ENCODE assay signal across 8 cellular contexts in genomic region chr14:49598479-49599301, GRCh38. TPM values are rescaled to one million over a fixed set of nuclear protein-coding genes. Genes with fewer than 3 reads are reported as not detected.
A peak's percentile ranks its signal among the peaks of the same experiment; 100 is the strongest.
DNase-seq lines count a peak whose midpoint lies in the region; ATAC-seq and TF ChIP-seq lines count a peak whose summit lies in the region.

A gene with protein sequence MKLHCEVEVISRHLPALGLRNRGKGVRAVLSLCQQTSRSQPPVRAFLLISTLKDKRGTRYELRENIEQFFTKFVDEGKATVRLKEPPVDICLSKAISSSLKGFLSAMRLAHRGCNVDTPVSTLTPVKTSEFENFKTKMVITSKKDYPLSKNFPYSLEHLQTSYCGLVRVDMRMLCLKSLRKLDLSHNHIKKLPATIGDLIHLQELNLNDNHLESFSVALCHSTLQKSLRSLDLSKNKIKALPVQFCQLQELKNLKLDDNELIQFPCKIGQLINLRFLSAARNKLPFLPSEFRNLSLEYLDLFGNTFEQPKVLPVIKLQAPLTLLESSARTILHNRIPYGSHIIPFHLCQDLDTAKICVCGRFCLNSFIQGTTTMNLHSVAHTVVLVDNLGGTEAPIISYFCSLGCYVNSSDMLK (plus strand): TSS chr14:49598940. CDS start chr14:49599021, 81 bp downstream.

- peaks cover 47% of the 10 kb centered on the region for H3K4me1 Mint-ChIP-seq in HFFc6 (ENCODE audit: low read depth)
- peaks cover 30% of the 10 kb centered on the region for H3K4me1 Mint-ChIP-seq in activated naive CD8-positive, alpha-beta T cell (ENCODE audit: low read depth)
- H3K4me1 Mint-ChIP-seq in glutamatergic neuron (ENCODE audit: low read depth, unreplicated experiment): peaks cover 3% of the 10 kb centered on the region

- H3K36me3 ChIP-seq in ovary (no peaks in the 10 kb centered on the region), thoracic aorta (no peaks in the 10 kb centered on the region)

- intact Hi-C loops in ovary (cut with DNase I): no loop called here

- no peaks in the 10 kb centered on the region; the same call in 1 of the 2 replicates for H3K27me3 Mint-ChIP-seq in HFFc6 (ENCODE audit: insufficient read depth)
- H3K27me3 Mint-ChIP-seq in activated naive CD8-positive, alpha-beta T cell: no peaks in the 10 kb centered on the region
- peaks cover 9% of the 10 kb centered on the region for H3K27me3 Mint-ChIP-seq in glutamatergic neuron (ENCODE audit: unreplicated experiment)

- TF ChIP-seq CTCF in HFFc6 (IDR thresholded peaks at IDR 0.05): no peak; the same call in 1 of the 2 replicates
- no peak for TF ChIP-seq CTCF in NB4 (IDR thresholded peaks at IDR 0.05; ENCODE audit: low read depth, low read length)
- no peak for TF ChIP-seq CTCF in glutamatergic neuron (IDR thresholded peaks at IDR 0.05; ENCODE audit: partially characterized antibody, unreplicated experiment)
- TF ChIP-seq CTCF in ovary (IDR thresholded peaks at IDR 0.05): peak in 2 of 3 donors; percentile 8 to 38
- peak; percentile 26 for TF ChIP-seq CTCF in thoracic aorta (IDR thresholded peaks at IDR 0.05)

- H3K27ac Mint-ChIP-seq in HFFc6 (peak within 1 kb of the TSS; percentile 95), glutamatergic neuron (ENCODE audit: unreplicated experiment) (peak within 1 kb of the TSS; percentile 85)
- H3K27ac Mint-ChIP-seq in activated naive CD8-positive, alpha-beta T cell: peak within 1 kb of the TSS; percentile 94

- H3K27ac ChIP-seq in ovary (peak within 1 kb of the TSS; percentile 77 to 94), thoracic aorta (peak within 1 kb of the TSS; percentile 94 to 98)

- H3K4me3 Mint-ChIP-seq in HFFc6 (peak within 1 kb of the TSS; percentile 97), glutamatergic neuron (ENCODE audit: unreplicated experiment) (peak within 1 kb of the TSS; percentile 93)
- peak within 1 kb of the TSS; percentile 94 for H3K4me3 Mint-ChIP-seq in activated naive CD8-positive, alpha-beta T cell

- H3K4me3 ChIP-seq in GM08714 (ENCODE audit: low read length) (peak within 1 kb of the TSS; percentile 81), NB4 (ENCODE audit: low read depth, low read length) (peak within 1 kb of the TSS; percentile 93), ovary (peak within 1 kb of the TSS; percentile 83), thoracic aorta (peak within 1 kb of the TSS; percentile 96)

- no peak for TF ChIP-seq EP300 in ovary (IDR thresholded peaks at IDR 0.05)

- H3K9me3 ChIP-seq in ovary: no peaks in the 10 kb centered on the region
- H3K9me3 ChIP-seq in thoracic aorta: no peaks in the 10 kb centered on the region

- peaks cover 2% of the 10 kb centered on the region for H3K4me1 ChIP-seq in ovary (ENCODE audit: insufficient read depth)
- H3K4me1 ChIP-seq in thoracic aorta (ENCODE audit: control insufficient read depth in 1 of 2, low read depth in 2 of 2): peaks cover 0 to 11% of the 10 kb centered on the region in 2 donors

- H3K27me3 ChIP-seq in ovary (no peaks in the 10 kb centered on the region), thoracic aorta (replicated peaks; ENCODE audit: insufficient read depth) (no peaks in the 10 kb centered on the region)

- WGBS in ovary, 3 donors: 0% methylated on average over 78 of the region's 78 CpGs

- no peaks in the 10 kb centered on the region for H3K9me3 Mint-ChIP-seq in HFFc6
- no peaks in the 10 kb centered on the region for H3K9me3 Mint-ChIP-seq in activated naive CD8-positive, alpha-beta T cell (ENCODE audit: low read depth)
- H3K9me3 Mint-ChIP-seq in glutamatergic neuron (ENCODE audit: unreplicated experiment): peaks cover 7% of the 10 kb centered on the region

- peak; percentile 80 for DNase-seq in HFFc6
- peak; percentile 91 for DNase-seq in NB4 (ENCODE audit: low read depth)
- DNase-seq in glutamatergic neuron: peak; percentile 91
- peak; percentile 77 to 89 (median 82) for DNase-seq in ovary
- DNase-seq in thoracic aorta (ENCODE audit: low spot score): peak; percentile 14

- ATAC-seq in SK-N-SH treated with all-trans-retinoic acid at 6 μM for 48 hours: peak; percentile 86
- peak; percentile 58 for ATAC-seq in thoracic aorta (ENCODE audit: insufficient number of reproducible peaks, low FRiP score, low read depth)

- TF ChIP-seq POLR2A in NB4 (IDR thresholded peaks at IDR 0.05; ENCODE audit: extremely low read depth, insufficient read length) (peak; percentile 81), ovary (IDR thresholded peaks at IDR 0.05) (peak; percentile 32)

- no peaks in the 10 kb centered on the region; the same call in 1 of the 2 replicates for H3K36me3 Mint-ChIP-seq in HFFc6 (ENCODE audit: low read depth)
- H3K36me3 Mint-ChIP-seq in activated naive CD8-positive, alpha-beta T cell: no peaks in the 10 kb centered on the region
- H3K36me3 Mint-ChIP-seq in glutamatergic neuron (ENCODE audit: unreplicated experiment): no peaks in the 10 kb centered on the region

TF ChIP-seq in SK-N-SH treated with all-trans-retinoic acid at 6 μM for 48 hours, 23 proteins besides CTCF, POLR2A, EP300 and RAD21:
- TF ChIP-seq ZFP3 (CRISPR knock-in tag; IDR thresholded peaks at IDR 0.05) (no peak), CSDC2 (CRISPR knock-in tag; IDR thresholded peaks at IDR 0.05) (no peak), POU6F1 (CRISPR knock-in tag; IDR thresholded peaks at IDR 0.05; ENCODE audit: borderline replicate concordance, low read depth) (0 out of 2 replicates have a peak, but pooled peaks have one; percentile 63), PATZ1 (CRISPR knock-in tag; IDR thresholded peaks at IDR 0.05; ENCODE audit: borderline replicate concordance) (no peak)
TF ChIP-seq in SK-N-SH treated with all-trans-retinoic acid at 6 μM for 48 hours: peak in this region for 1.

RNA-seq across cellular contexts. Expression of the gene that starts here (rescaled TPM):
- 10 to 100 TPM; 15.2 to 26.5 (median 25.5) TPM for total RNA-seq in HFFc6 (2021; fragmentation: NEBNext Ultra II Directional; extraction: Animal tissue kit (Norgen Biotek cat#: 25700))
- 8.0 TPM for total RNA-seq in glutamatergic neuron (ENCODE audit: unreplicated experiment)
- 1 to 10 TPM; 4.1 to 8.0 (median 6.5) TPM for total RNA-seq in ovary
- 1 to 10 TPM; 4.3 to 4.8 TPM for polyA plus RNA-seq in ovary
- total RNA-seq in thoracic aorta: 10 to 100 TPM in 1 of 2 donors, 1 to 10 TPM in 1; 4.1 to 21.9 TPM

Comparison
In these comparisons a context has a peak if more than half of its experiments do, and no peak if none do; other contexts are left out.
1. Peak in every context shown above with its lines: DNase-seq, ATAC-seq, H3K4me3 ChIP-seq and H3K27ac ChIP-seq.
2. DNase-seq: peak in every context shown above with its lines; median percentile 91 in NB4; 91 in glutamatergic neuron; 82 in ovary; 80 in HFFc6; 14 in thoracic aorta.
3. CTCF ChIP-seq: peak in ovary (2 of 3) and thoracic aorta (single experiment); none in HFFc6 (single experiment), NB4 (single experiment) and glutamatergic neuron (single experiment).